Comparison of ENCODE assay signal across 1 cellular context in genomic region chr2:19857100-19857499, GRCh38.
TF ChIP-seq lines count a peak whose summit lies in the region.

No MANE protein-coding gene starts in this region.

TF ChIP-seq in HepG2, 621 proteins besides CTCF, POLR2A, EP300 and RAD21 (continued from another document and continues in another):
- TF ChIP-seq ZBTB44 (CRISPR knock-in tag; IDR thresholded peaks at IDR 0.05) (no peak), CBX2 (IDR thresholded peaks at IDR 0.05; ENCODE audit: low read depth, low read length) (no peak), CBX2 (CRISPR knock-in tag; IDR thresholded peaks at IDR 0.05; ENCODE audit: low read depth) (no peak), AHDC1 (CRISPR knock-in tag; IDR thresholded peaks at IDR 0.05; ENCODE audit: borderline replicate concordance) (peak; percentile 47; the same call in 1 of the 2 replicates), MAFG (CRISPR knock-in tag; IDR thresholded peaks at IDR 0.05) (no peak), ZNF772 (CRISPR knock-in tag; IDR thresholded peaks at IDR 0.05) (no peak), KLF15 (CRISPR knock-in tag; IDR thresholded peaks at IDR 0.05; ENCODE audit: borderline replicate concordance) (no peak), FOXO1 (CRISPR knock-in tag; IDR thresholded peaks at IDR 0.05) (0 out of 2 replicates have a peak, but pooled peaks have one; percentile 14), SALL1 (CRISPR knock-in tag; IDR thresholded peaks at IDR 0.05) (peak; percentile 27; the same call in 1 of the 2 replicates), ZBED4 (CRISPR knock-in tag; IDR thresholded peaks at IDR 0.05; ENCODE audit: borderline replicate concordance) (no peak), ZNF597 (CRISPR knock-in tag; IDR thresholded peaks at IDR 0.05) (no peak), HDAC2 (CRISPR knock-in tag; IDR thresholded peaks at IDR 0.05) (0 out of 2 replicates have a peak, but pooled peaks have one; percentile 17), TP53 (CRISPR knock-in tag; conservative IDR thresholded peaks at IDR 0.05) (no peak), ZNF318 (CRISPR knock-in tag; IDR thresholded peaks at IDR 0.05) (no peak), ZMYM3 (CRISPR knock-in tag; IDR thresholded peaks at IDR 0.05) (peak; percentile 56; the same call in 1 of the 2 replicates), MEF2D (CRISPR knock-in tag; IDR thresholded peaks at IDR 0.05) (0 out of 2 replicates have a peak, but pooled peaks have one; percentile 21), ARID5B (CRISPR knock-in tag; IDR thresholded peaks at IDR 0.05) (0 out of 2 replicates have a peak, but pooled peaks have one; percentile 28), TCF12 (IDR thresholded peaks at IDR 0.05) (no peak), TCF12 (CRISPR knock-in tag; IDR thresholded peaks at IDR 0.05) (no peak), ATF7 (IDR thresholded peaks at IDR 0.05) (no peak), ATF7 (CRISPR knock-in tag; IDR thresholded peaks at IDR 0.05) (no peak), MAFF (IDR thresholded peaks at IDR 0.05; ENCODE audit: low read depth, low read length) (no peak)
